In the genomic region with DNA sequence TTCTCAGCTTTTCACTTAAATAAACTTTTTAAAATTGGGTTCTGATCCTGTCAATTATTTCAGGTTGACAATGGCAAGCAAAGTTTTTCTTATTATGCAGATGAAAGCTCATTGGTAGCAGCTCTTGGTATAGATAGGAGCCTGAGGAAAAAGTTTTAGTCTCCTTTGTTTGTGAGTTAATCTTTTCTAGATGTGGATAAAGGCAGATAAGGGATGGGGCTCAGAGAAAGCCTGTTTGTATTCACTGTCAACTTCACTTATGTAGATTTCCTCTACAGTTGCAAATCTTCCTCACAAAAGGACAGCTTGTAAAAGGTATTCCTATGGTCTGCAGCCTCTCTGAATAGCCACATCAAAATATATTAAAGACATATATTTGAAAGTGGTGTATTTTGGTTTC, we compare ENCODE assay signal across 1 cellular context.
TF ChIP-seq lines count a peak whose summit lies in the region.

No MANE protein-coding gene starts in this region.

TF ChIP-seq in endothelial cell of umbilical vein, 7 proteins besides CTCF, POLR2A, EP300 and RAD21:
- TF ChIP-seq MYC (IDR thresholded peaks at IDR 0.05; ENCODE audit: low read depth, low read length), result no peak
- no peak for TF ChIP-seq POLR2AphosphoS5 (IDR thresholded peaks at IDR 0.05; ENCODE audit: insufficient read depth, low read depth, low read length)
- TF ChIP-seq FOS (IDR thresholded peaks at IDR 0.05; ENCODE audit: borderline replicate concordance, insufficient read depth, low read length), result no peak
- TF ChIP-seq, protein P1, sequence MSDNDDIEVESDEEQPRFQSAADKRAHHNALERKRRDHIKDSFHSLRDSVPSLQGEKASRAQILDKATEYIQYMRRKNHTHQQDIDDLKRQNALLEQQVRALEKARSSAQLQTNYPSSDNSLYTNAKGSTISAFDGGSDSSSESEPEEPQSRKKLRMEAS (IDR thresholded peaks at IDR 0.05; ENCODE audit: insufficient read depth, insufficient read length), result no peak
- TF ChIP-seq JUN (IDR thresholded peaks at IDR 0.05; ENCODE audit: borderline replicate concordance, insufficient read depth, insufficient read length, low read depth), result no peak
- TF ChIP-seq GATA2 (IDR thresholded peaks at IDR 0.05; ENCODE audit: insufficient read depth, insufficient read length, low read depth, low read length), result no peak
- TF ChIP-seq EZH2 (IDR thresholded peaks at IDR 0.05; ENCODE audit: borderline replicate concordance, low read depth, low read length, severe bottlenecking), result no peak
